8 cellular contexts compared by ENCODE assay signal in the genomic region with DNA sequence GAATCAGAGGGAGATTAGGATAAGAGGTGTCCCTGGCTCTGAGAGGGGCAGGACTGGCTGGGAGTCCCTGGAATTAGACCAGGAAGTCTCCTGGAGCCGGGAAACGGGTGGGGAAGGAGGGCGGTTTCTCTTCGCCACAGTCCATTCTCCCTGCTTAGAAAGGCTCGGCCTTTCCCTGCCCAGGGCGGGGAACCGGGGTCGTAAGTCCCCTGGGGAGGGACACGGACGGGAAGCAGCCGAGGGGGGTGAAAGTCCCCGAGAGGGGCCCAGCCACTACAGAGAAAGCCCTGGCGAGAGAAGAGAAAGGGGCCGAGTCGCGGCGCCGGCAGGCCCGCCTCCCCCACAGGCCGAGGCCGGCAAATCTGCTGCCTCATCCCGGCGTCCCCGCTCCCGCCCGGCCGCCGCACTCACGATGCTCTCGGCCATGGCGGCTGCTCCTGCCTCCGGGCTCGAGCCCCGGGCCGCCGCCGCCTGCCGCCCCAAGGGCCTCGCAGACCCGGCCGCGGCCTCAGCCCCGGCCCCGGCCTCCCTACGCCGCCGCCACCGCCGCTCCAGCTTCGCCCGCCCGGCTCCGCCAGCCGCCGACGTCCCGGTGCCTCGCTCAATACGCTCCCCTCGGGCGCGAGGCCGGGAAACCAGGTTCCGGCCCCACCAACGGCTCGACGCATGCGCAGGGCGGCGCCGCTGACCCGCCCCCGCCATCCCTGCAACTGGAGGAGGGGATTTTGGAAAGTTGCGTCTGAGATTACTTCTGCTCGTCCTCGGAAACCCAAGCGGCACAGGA.
DNase-seq lines count a peak whose midpoint lies in the region; ATAC-seq and TF ChIP-seq lines count a peak whose summit lies in the region.

A gene (minus strand): TSS at position 608 of the 784 bp plus-strand sequence. CDS start 182 bp downstream, at position 426.
A gene (plus strand): TSS at position 692 of the 784 bp plus-strand sequence. CDS start 5,217 bp downstream, outside the sequence.

- peaks cover 14% of the 10 kb centered on the region for H3K36me3 ChIP-seq in DND-41 (ENCODE audit: insufficient read depth, low read length)
- H3K36me3 ChIP-seq in neuron (ENCODE audit: insufficient read depth, low read length) = peaks cover 3% of the 10 kb centered on the region

- DNase-seq in DND-41 (peak; percentile 86), LoVo (ENCODE audit: low spot score) (peak; percentile 89), SHP77 (lab: John Stamatoyannopoulos, UW) (peak; percentile 85 to 87), foreskin melanocyte (peak; percentile 71), stromal cell of bone marrow (ENCODE audit: low read depth) (peak; percentile 64)
- DNase-seq in activated gamma-delta T cell treated with anti-CD3 and anti-CD28 coated beads, Interleukin-2, amount 50 U/mL, for 16 hours (ENCODE audit: low read depth) = peak; percentile 74

- peak within 1 kb of the TSS; percentile 97 for H3K9ac ChIP-seq in DND-41 (ENCODE audit: low read depth, low read length)

- H3K4me3 ChIP-seq in DND-41 (ENCODE audit: low read depth in 1 of 2, low read length in 2 of 2) = peak within 1 kb of the TSS; percentile 74 to 88
- peak within 1 kb of the TSS; percentile 65 for H3K4me3 ChIP-seq in neuron (ENCODE audit: low read length)

- no peaks in the 10 kb centered on the region for H3K9me3 ChIP-seq in DND-41 (ENCODE audit: insufficient read depth, low read length, severe bottlenecking)
- H3K9me3 ChIP-seq in neuron (ENCODE audit: low read length) = no peaks in the 10 kb centered on the region

- peak within 1 kb of the TSS; percentile 94 for H3K4me2 ChIP-seq in DND-41 (ENCODE audit: insufficient read depth, low read length)

- H3K27me3 ChIP-seq in DND-41 (ENCODE audit: insufficient read depth, low read length, poor library complexity) (no peaks in the 10 kb centered on the region), neuron (ENCODE audit: insufficient read depth, low read length) (no peaks in the 10 kb centered on the region)

- ATAC-seq in DND-41 (ENCODE audit: insufficient read depth, low read depth) (peak; percentile 90), GM21825 (IDR thresholded peaks at IDR 0.05; ENCODE audit: unreplicated experiment) (peak; percentile 79)

- peak within 1 kb of the TSS; percentile 73 for H3K27ac ChIP-seq in DND-41 (ENCODE audit: low read length)

- H3K79me2 ChIP-seq in DND-41 (ENCODE audit: insufficient read depth, low read length) = peaks cover 51% of the 10 kb centered on the region

- peak within 1 kb of the TSS; percentile 94 for H2AFZ ChIP-seq in DND-41 (ENCODE audit: low read depth, low read length)
- peak within 1 kb of the TSS; percentile 7 for H2AFZ ChIP-seq in neuron (ENCODE audit: low read depth, low read length)

- no peak for TF ChIP-seq CTCF in DND-41 (IDR thresholded peaks at IDR 0.05; ENCODE audit: borderline replicate concordance, extremely low read depth, low read length, poor library complexity, severe bottlenecking)

- H3K4me1 ChIP-seq in DND-41 (ENCODE audit: insufficient read depth, low read length) (peaks cover 33% of the 10 kb centered on the region), neuron (ENCODE audit: insufficient read depth, low read length) (peaks cover 10% of the 10 kb centered on the region)

- peaks cover 28% of the 10 kb centered on the region; the same call in 1 of the 2 replicates for H4K20me1 ChIP-seq in DND-41 (ENCODE audit: insufficient read depth, low read length)

Comparison
In these comparisons a context has a peak if more than half of its experiments do, and no peak if none do; other contexts are left out.
1. Peak in every context shown above with its lines: DNase-seq, ATAC-seq, H3K4me3 ChIP-seq and H3K27ac ChIP-seq.